ENCODE assay signal across 8 cellular contexts in the genomic region with DNA sequence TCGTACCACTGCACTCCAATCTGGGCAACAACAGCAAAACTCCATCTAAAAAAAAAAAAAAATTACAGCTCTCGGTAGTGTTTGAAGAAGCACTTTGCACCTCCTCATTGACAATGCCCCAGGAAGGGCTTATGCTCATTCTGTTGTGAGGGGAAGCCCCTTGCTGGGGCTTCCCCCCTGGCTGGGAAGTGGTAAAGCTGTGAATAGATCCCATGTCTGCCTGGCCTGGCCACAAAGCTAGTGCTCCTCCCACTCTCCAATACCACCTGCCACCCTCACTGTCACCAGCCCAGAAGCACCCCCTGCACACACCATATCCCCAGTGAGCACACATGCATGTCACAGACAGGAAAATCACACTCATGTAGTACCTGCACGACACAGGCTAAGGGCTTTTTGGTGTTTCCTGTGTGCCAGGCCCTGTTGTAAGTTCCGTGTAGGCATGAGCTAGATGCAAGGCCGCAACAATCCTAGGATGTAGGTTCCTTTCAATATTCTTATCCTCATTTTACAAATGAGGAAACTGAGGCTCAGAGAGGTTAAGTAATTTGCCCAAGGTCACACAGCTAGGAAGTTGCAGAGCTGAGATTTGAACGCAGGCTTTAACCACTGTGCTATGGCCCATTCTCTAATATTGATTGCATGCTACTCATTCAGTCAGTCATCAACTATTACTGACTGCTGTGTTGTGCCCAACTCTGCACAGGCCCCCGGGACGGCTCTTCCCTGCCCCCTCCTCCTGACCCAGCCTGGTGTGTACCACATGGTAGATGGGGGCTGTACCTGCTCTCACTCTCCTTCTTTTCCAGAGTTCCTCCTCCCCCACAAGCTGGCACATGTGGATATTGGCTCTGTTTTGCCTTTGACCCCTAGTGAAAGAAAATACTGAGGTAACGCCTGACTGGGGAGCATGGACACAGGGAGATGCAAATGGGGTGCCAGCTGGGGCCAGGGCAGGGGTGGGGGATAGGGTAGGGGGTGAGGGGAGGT. TPM values are rescaled to one million over a fixed set of nuclear protein-coding genes. Genes with fewer than 3 reads are reported as not detected.
DNase-seq lines count a peak whose midpoint lies in the region; ATAC-seq, FAIRE-seq and TF ChIP-seq lines count a peak whose summit lies in the region.

No MANE protein-coding gene starts in this region.

- H3K9ac ChIP-seq in HepG2 (ENCODE audit: insufficient read depth, low read depth, low read length) = no peak overlapping the region

- TF ChIP-seq POLR2A in HepG2 (IDR thresholded peaks at IDR 0.05; ENCODE audit: insufficient read depth in 1 of 2, low read depth in 2 of 2, low read length in 2 of 2) = no peak
- TF ChIP-seq POLR2A in right lobe of liver (IDR thresholded peaks at IDR 0.05) = no peak

- H3K79me2 ChIP-seq in HepG2 (ENCODE audit: insufficient read depth, low read length) = no peaks in the 10 kb centered on the region

- TF ChIP-seq CTCF in HepG2 (CRISPR knock-in tag; IDR thresholded peaks at IDR 0.05) (peak; percentile 41), right lobe of liver (IDR thresholded peaks at IDR 0.05) (no peak), Panc1 (IDR thresholded peaks at IDR 0.05) (no peak; the same call in 1 of the 2 replicates), glutamatergic neuron (IDR thresholded peaks at IDR 0.05; ENCODE audit: partially characterized antibody, unreplicated experiment) (no peak)

- H3K4me3 Mint-ChIP-seq in glutamatergic neuron (ENCODE audit: unreplicated experiment) = no peak overlapping the region

- H3K27me3 Mint-ChIP-seq in glutamatergic neuron (ENCODE audit: unreplicated experiment) = peaks cover 10% of the 10 kb centered on the region

- no peak for TF ChIP-seq EP300 in HepG2 (IDR thresholded peaks at IDR 0.05; ENCODE audit: low read depth in 2 of 2, low read length in 2 of 2)
- no peak for TF ChIP-seq EP300 in HepG2 (CRISPR knock-in tag; IDR thresholded peaks at IDR 0.05; ENCODE audit: borderline replicate concordance)

- no peaks in the 10 kb centered on the region for H3K36me3 Mint-ChIP-seq in glutamatergic neuron (ENCODE audit: unreplicated experiment)

- H3K4me1 Mint-ChIP-seq in glutamatergic neuron (ENCODE audit: low read depth, unreplicated experiment) = peaks cover 17% of the 10 kb centered on the region

- no peak; the same call in 1 of the 2 replicates for TF ChIP-seq RAD21 in HepG2 (CRISPR knock-in tag; IDR thresholded peaks at IDR 0.05)

- 47% methylated on average over 9 of the region's 9 CpGs for WGBS in HepG2 (ENCODE audit: low lambda C conversion rate)
- 68% methylated on average over 6 of the region's 9 CpGs for WGBS in right lobe of liver (ENCODE audit: insufficient coverage, low coverage, low lambda C conversion rate, missing lambda C conversion rate)

- DNase-seq in HepG2 (ENCODE audit: low spot score) (peak; percentile 73), right lobe of liver (no peak), Panc1 (ENCODE audit: low read depth, low spot score) (no peak), glutamatergic neuron (no peak), epidermal melanocyte (ENCODE audit: insufficient read length, low spot score) (no peak), caudate nucleus (lab: John Stamatoyannopoulos, UW) (no peak), globus pallidus (ENCODE audit: low spot score) (no peak)

- H3K27ac Mint-ChIP-seq in glutamatergic neuron (ENCODE audit: unreplicated experiment) = peak overlapping the region; percentile 64

- POLR2A ChIA-PET in HepG2 (lab: Yijun Ruan, JAX) (no interaction called here), Panc1 (lab: Charles Lee) (no interaction called here)

- H4K20me1 ChIP-seq in HepG2 (ENCODE audit: insufficient read depth, low read length) = no peaks in the 10 kb centered on the region

- no TSS peak for BruUV-seq in HepG2 (replicated peaks; lab: Mats Ljungman, UMichigan)
- BruUV-seq in Panc1 (replicated peaks; lab: Mats Ljungman, UMichigan) = no TSS peak

- H3K9me3 ChIP-seq in HepG2 (ENCODE audit: low read length) (no peaks in the 10 kb centered on the region), right lobe of liver (no peaks in the 10 kb centered on the region), Panc1 (ENCODE audit: control insufficient read depth, insufficient read depth, low read depth, low read length) (no peaks in the 10 kb centered on the region)

- peaks cover 7% of the 10 kb centered on the region for H3K9me3 Mint-ChIP-seq in glutamatergic neuron (ENCODE audit: unreplicated experiment)

- intact Hi-C loops in HepG2 (cut with micrococcal nuclease; ENCODE audit: unreplicated experiment) (no loop called here), right lobe of liver (cut with DNase I) (no loop called here), Panc1 (cut with micrococcal nuclease; ENCODE audit: unreplicated experiment) (no loop called here)

- H3K36me3 ChIP-seq in HepG2 (replicated peaks in 1 of 2; ENCODE audit: control insufficient read depth in 1 of 2, insufficient read depth in 2 of 2, low read length in 2 of 2) (no peaks in the 10 kb centered on the region), right lobe of liver (no peaks in the 10 kb centered on the region), Panc1 (ENCODE audit: control insufficient read depth, insufficient read depth, low read length) (no peaks in the 10 kb centered on the region)

- ATAC-seq in HepG2 (peak; percentile 54), right lobe of liver (no peak), HG02678 (IDR thresholded peaks at IDR 0.05; ENCODE audit: unreplicated experiment) (peak; percentile 89), Panc1 (peak; percentile 49; the same call in 1 of the 2 replicates)

- no peak overlapping the region for H3K4me2 ChIP-seq in HepG2 (ENCODE audit: low read depth, low read length)

- H3K4me3 ChIP-seq in HepG2 (replicated peaks in 1 of 3; ENCODE audit: insufficient read depth in 1 of 3, low read depth in 2 of 3, low read length in 3 of 3) (no peak overlapping the region), right lobe of liver (no peak overlapping the region), Panc1 (ENCODE audit: low read depth in 2 of 2, low read length in 2 of 2) (no peak overlapping the region)

- no peak for FAIRE-seq in HepG2 (lab: Jason Lieb, UNC)

- H3K27me3 ChIP-seq in HepG2 (ENCODE audit: control insufficient read depth in 1 of 2, insufficient read depth in 2 of 2, low read length in 2 of 2) (peaks cover 0 to 32% of the 10 kb centered on the region in 2 experiments; a peak in 4 of 5 replicates), right lobe of liver (no peaks in the 10 kb centered on the region), Panc1 (ENCODE audit: control insufficient read depth, insufficient read depth, low read length) (no peaks in the 10 kb centered on the region)

- H3K4me1 ChIP-seq in HepG2 (ENCODE audit: insufficient read depth, low read length) (peaks cover 68% of the 10 kb centered on the region), right lobe of liver (peaks cover 0 to 18% (median 3%) of the 10 kb centered on the region in 4 donors), Panc1 (ENCODE audit: control insufficient read depth, insufficient read depth, low read length) (peaks cover 20% of the 10 kb centered on the region)

- H3K27ac ChIP-seq in HepG2 (ENCODE audit: extremely low read length, insufficient read depth, low read length) = no peak overlapping the region
- H3K27ac ChIP-seq in right lobe of liver = no peak overlapping the region
- no peak overlapping the region for H3K27ac ChIP-seq in Panc1 (ENCODE audit: low read length)
- no peak overlapping the region for H3K27ac ChIP-seq in caudate nucleus (ENCODE audit: low read depth, low read length)

- in situ Hi-C loops in HepG2 (cut with HindIII; ENCODE audit: extremely low pct_ligation_motif_present, low pct_unique_long_range_greater_than_20kb) (no loop called here), Panc1 (cut with HindIII; ENCODE audit: low pct_unique_long_range_greater_than_20kb, low sequenced_read_pairs) (no loop called here)

- CTCF ChIA-PET in HepG2 (lab: Yijun Ruan, JAX; ENCODE audit: low intra/inter-chr PET ratio, low total read pairs) (interaction anchor here (2.0 kb wide), 1 partner anchor 13 kb away, joined by 11 read pairs; no protein-coding TSS in a partner anchor), Panc1 (lab: Charles Lee) (interaction anchor here (0.7 to 1.6 kb wide), 6 partner anchors 9 to 76 kb away, joined by 3 to 21 read pairs (median 6); no protein-coding TSS in a partner anchor)

- H2AFZ ChIP-seq in HepG2 (ENCODE audit: low read length) = no peak overlapping the region

RNA-seq across cellular contexts. Expression of gene COL1A1, which starts 11.9 kb away (rescaled TPM):
- 0.17 TPM in 1 of 2 replicates, not detected in the other for total RNA-seq in HepG2 (2016; rRNA removed; fragmentation: Illumina TruSeq; extraction: Trizol)
- not detected in 2 replicates for total RNA-seq in HepG2 (2016; cell fraction: cytosol; rRNA removed; fragmentation: Illumina TruSeq; extraction: Trizol; ENCODE audit: low read depth)
- total RNA-seq in HepG2 (2016; cell fraction: insoluble cytoplasmic fraction; rRNA removed; fragmentation: Illumina TruSeq; extraction: Trizol) = 0.03 and 0.06 TPM in 2 replicates
- 0.09 and 0.24 TPM in 2 replicates for total RNA-seq in HepG2 (2016; cell fraction: membrane; rRNA removed; fragmentation: Illumina TruSeq; extraction: Trizol)
- total RNA-seq in HepG2 (2016; cell fraction: nucleus; rRNA removed; fragmentation: Illumina TruSeq; extraction: Trizol) = 0.68 and 0.72 TPM in 2 replicates
- polyA plus RNA-seq in HepG2 (2011; rRNA removed) = 0.05 and 0.14 TPM in 2 replicates
- 0.01 TPM in 1 of 2 replicates, not detected in the other for polyA plus RNA-seq in HepG2 (2011; cell fraction: cytosol; rRNA removed)
- polyA plus RNA-seq in HepG2 (2011; cell fraction: nucleus; rRNA removed) = 1.7 and 2.5 TPM in 2 replicates
- 0.19 TPM in 2 replicates for polyA plus RNA-seq in HepG2 (2012)
- polyA plus RNA-seq in HepG2 (2016; cell fraction: cytosol; fragmentation: Illumina TruSeq; extraction: Trizol; ENCODE audit: low read depth) = 0.03 TPM in 1 of 2 replicates, not detected in the other
- 0.07 TPM in 1 of 2 replicates, not detected in the other for polyA plus RNA-seq in HepG2 (2016; cell fraction: insoluble cytoplasmic fraction; fragmentation: Illumina TruSeq; extraction: Trizol; ENCODE audit: low read depth)
- polyA plus RNA-seq in HepG2 (2016; cell fraction: membrane; fragmentation: Illumina TruSeq; extraction: Trizol; ENCODE audit: low read depth) = not detected in 2 replicates
- 1.00 and 2.8 TPM in 2 replicates for polyA plus RNA-seq in HepG2 (2016; cell fraction: nucleus; fragmentation: Illumina TruSeq; extraction: Trizol; ENCODE audit: insufficient read depth, low read depth)
- 35.8 TPM in 1 of 2 replicates, not detected in the other for polyA minus RNA-seq in HepG2 (2011; rRNA and poly(A)+ RNA removed; ENCODE audit: low replicate concordance)
- polyA minus RNA-seq in HepG2 (2011; cell fraction: cytosol; rRNA and poly(A)+ RNA removed) = 0.70 and 0.79 TPM in 2 replicates
- 0.52 and 1.2 TPM in 2 replicates for polyA minus RNA-seq in HepG2 (2011; cell fraction: nucleus; rRNA and poly(A)+ RNA removed)
- 100 to 1,000 TPM in 1 of 6 experiments, 10 to 100 TPM in 4, 1 to 10 TPM in 1; 9.3 to 109 (median 34.7) TPM for total RNA-seq in right lobe of liver
- total RNA-seq in Panc1 (2021; ENCODE audit: unreplicated experiment) = 52.7 TPM
- 67.6 TPM for polyA plus RNA-seq in Panc1 (2012; ENCODE audit: insufficient read length)
- 10.1 TPM for total RNA-seq in glutamatergic neuron (ENCODE audit: unreplicated experiment)

RNA-seq across cellular contexts. Expression of gene SGCA, which starts 47.5 kb away (rescaled TPM):
- total RNA-seq in HepG2 (2016; rRNA removed; fragmentation: Illumina TruSeq; extraction: Trizol) (not detected in 2 replicates), right lobe of liver (1 to 10 TPM in 4 of 6 experiments, under 1 TPM in 2; 0.48 to 2.8 (median 1.6) TPM), Panc1 (2021; ENCODE audit: unreplicated experiment) (not detected), glutamatergic neuron (ENCODE audit: unreplicated experiment) (1.3 TPM)
- not detected in 2 replicates for total RNA-seq in HepG2 (2016; cell fraction: cytosol; rRNA removed; fragmentation: Illumina TruSeq; extraction: Trizol; ENCODE audit: low read depth)
- not detected in 2 replicates for total RNA-seq in HepG2 (2016; cell fraction: insoluble cytoplasmic fraction; rRNA removed; fragmentation: Illumina TruSeq; extraction: Trizol)
- total RNA-seq in HepG2 (2016; cell fraction: membrane; rRNA removed; fragmentation: Illumina TruSeq; extraction: Trizol) = not detected in 2 replicates
- total RNA-seq in HepG2 (2016; cell fraction: nucleus; rRNA removed; fragmentation: Illumina TruSeq; extraction: Trizol) = not detected in 2 replicates
- not detected in 2 replicates for polyA plus RNA-seq in HepG2 (2011; rRNA removed)
- not detected in 2 replicates for polyA plus RNA-seq in HepG2 (2011; cell fraction: cytosol; rRNA removed)
- 0.42 TPM in 1 of 2 replicates, not detected in the other for polyA plus RNA-seq in HepG2 (2011; cell fraction: nucleus; rRNA removed)
- polyA plus RNA-seq in HepG2 (2012) = not detected in 2 replicates
- polyA plus RNA-seq in HepG2 (2016; cell fraction: cytosol; fragmentation: Illumina TruSeq; extraction: Trizol; ENCODE audit: low read depth) = not detected in 2 replicates
- not detected in 2 replicates for polyA plus RNA-seq in HepG2 (2016; cell fraction: insoluble cytoplasmic fraction; fragmentation: Illumina TruSeq; extraction: Trizol; ENCODE audit: low read depth)
- not detected in 2 replicates for polyA plus RNA-seq in HepG2 (2016; cell fraction: membrane; fragmentation: Illumina TruSeq; extraction: Trizol; ENCODE audit: low read depth)
- not detected in 2 replicates for polyA plus RNA-seq in HepG2 (2016; cell fraction: nucleus; fragmentation: Illumina TruSeq; extraction: Trizol; ENCODE audit: insufficient read depth, low read depth)
- 0.19 TPM in 1 of 2 replicates, not detected in the other for polyA minus RNA-seq in HepG2 (2011; rRNA and poly(A)+ RNA removed; ENCODE audit: low replicate concordance)
- polyA minus RNA-seq in HepG2 (2011; cell fraction: cytosol; rRNA and poly(A)+ RNA removed) = not detected in 2 replicates
- polyA minus RNA-seq in HepG2 (2011; cell fraction: nucleus; rRNA and poly(A)+ RNA removed) = not detected in 2 replicates
- not detected for polyA plus RNA-seq in Panc1 (2012; ENCODE audit: insufficient read length)

Comparison
In these comparisons a context has a peak if more than half of its experiments do, and no peak if none do; other contexts are left out.
1. ATAC-seq: peak in HepG2 (single experiment), HG02678 (single experiment) and Panc1 (single experiment); none in right lobe of liver (0 of 4).